In genomic region chr10:7562026-7562425, GRCh38 we compare ENCODE assay signal across 30 cellular contexts.
DNase-seq lines count a peak whose midpoint lies in the region; ATAC-seq and TF ChIP-seq lines count a peak whose summit lies in the region.
"Had no signal": no experiment of that assay in that cellular context is flagged by ENCODE, and none has a peak within 500 bp of the region (broad histone marks: within the 10 kb centered on the region; RNA-seq: fewer than 3 reads in every experiment).

No MANE protein-coding gene starts in this region.

- H3K27me3 Mint-ChIP-seq in GM23338 (ENCODE audit: insufficient read depth, low read depth, poor library complexity) (peaks cover 13% of the 10 kb centered on the region), natural killer cell (ENCODE audit: low read depth in 2 of 2) (peaks cover 3 to 9% of the 10 kb centered on the region in 2 donors), progenitor cell of endocrine pancreas (peaks cover 20% of the 10 kb centered on the region)
- H3K27me3 Mint-ChIP-seq: activated naive CD8-positive, alpha-beta T cell treated with anti-CD3 and anti-CD28 coated beads, Interleukin-2, amount 50 U/mL, for 24 hours had no signal

- 76 to 77% methylated on average over 5 of the region's 5 CpGs for WGBS in esophagus, 2 donors
- WGBS in stomach, 5 donors: 62 to 77% (median 74%) methylated on average over 5 of the region's 5 CpGs
- WGBS in spleen, 5 donors: 70 to 83% (median 78%) methylated on average over 5 of the region's 5 CpGs

- no peaks in the 10 kb centered on the region for H3K9me2 ChIP-seq in GM23338 (ENCODE audit: insufficient read depth)

- H3K4me2 ChIP-seq in GM23338: no peak overlapping the region
- H3K4me2 ChIP-seq: BLaER1 had no signal

- H3K36me3 Mint-ChIP-seq in GM23338 (ENCODE audit: low read depth) (no peaks in the 10 kb centered on the region), natural killer cell (no peaks in the 10 kb centered on the region), progenitor cell of endocrine pancreas (ENCODE audit: insufficient read depth) (no peaks in the 10 kb centered on the region)
- H3K36me3 Mint-ChIP-seq: naive B cell, type B pancreatic cell, WTC11 had no signal

- H3K9me3 Mint-ChIP-seq in GM23338: no peaks in the 10 kb centered on the region
- no peaks in the 10 kb centered on the region for H3K9me3 Mint-ChIP-seq in natural killer cell
- H3K9me3 Mint-ChIP-seq in progenitor cell of endocrine pancreas (ENCODE audit: low read depth): no peaks in the 10 kb centered on the region
- H3K9me3 Mint-ChIP-seq: activated naive CD8-positive, alpha-beta T cell treated with anti-CD3 and anti-CD28 coated beads, Interleukin-2, amount 50 U/mL, for 24 hours; activated T-cell treated with anti-CD3 and anti-CD28 coated beads, Interleukin-2, amount 50 U/mL, for 4 hours; H9; naive B cell; type B pancreatic cell; WTC11 had no signal

- peaks cover 21% of the 10 kb centered on the region for H3K4me1 Mint-ChIP-seq in GM23338
- H3K4me1 Mint-ChIP-seq in natural killer cell: no peaks in the 10 kb centered on the region
- peaks cover 5% of the 10 kb centered on the region for H3K4me1 Mint-ChIP-seq in progenitor cell of endocrine pancreas (ENCODE audit: low read depth)
- H3K4me1 Mint-ChIP-seq: activated naive CD8-positive, alpha-beta T cell treated with anti-CD3 and anti-CD28 coated beads, Interleukin-2, amount 50 U/mL, for 24 hours had no signal

- DNase-seq in GM23338 (ENCODE audit: low spot score) (no peak), mucosa of descending colon (no peak), stomach (no peak), natural killer cell (no peak), spleen (no peak), progenitor cell of endocrine pancreas (ENCODE audit: low spot score, unreplicated experiment) (no peak), NCI-H1092 (lab: John Stamatoyannopoulos, UW) (no peak)
- DNase-seq: activated CD4-positive, alpha-beta T cell treated with anti-CD3 and anti-CD28 coated beads, Interleukin-2, amount 50 U/mL, for 1 hour; activated gamma-delta T cell treated with Interleukin-2 at 50 U/mL for 16 hours; activated naive CD8-positive, alpha-beta T cell treated with anti-CD3 and anti-CD28 coated beads, Interleukin-2, amount 50 U/mL, for 24 hours; activated T-cell treated with anti-CD3 and anti-CD28 coated beads, Interleukin-2, amount 50 U/mL, for 4 hours; brain microvascular endothelial cell; COR-L47; DMS79 treated with DMSO at 0.1 percent for 48 hours; effector CD4-positive, alpha-beta T cell; foreskin keratinocyte; mesendoderm; naive B cell; NCI-H2227 treated with DMSO at 0.1 percent for 48 hours; NCI-H526 treated with DMSO at 0.1 percent for 48 hours; SJCRH30; stimulated activated CD4-positive, alpha-beta T cell treated with anti-CD3 and anti-CD28 coated beads, Interleukin-15, amount 100 ng/mL, for 24 hours; stimulated activated naive CD4-positive, alpha-beta T cell; T1000 had no signal

- H3K27ac Mint-ChIP-seq in GM23338 (no peak overlapping the region), natural killer cell (no peak overlapping the region), progenitor cell of endocrine pancreas (no peak overlapping the region)
- H3K27ac Mint-ChIP-seq: activated naive CD8-positive, alpha-beta T cell treated with anti-CD3 and anti-CD28 coated beads, Interleukin-2, amount 50 U/mL, for 24 hours; type B pancreatic cell; WTC11 had no signal

- H4K20me1 ChIP-seq in GM23338 (replicated peaks; ENCODE audit: insufficient read depth): no peaks in the 10 kb centered on the region
- H4K20me1 ChIP-seq: BLaER1 had no signal

- H3K36me3 ChIP-seq in GM23338 (ENCODE audit: insufficient read depth): no peaks in the 10 kb centered on the region
- H3K36me3 ChIP-seq in esophagus (ENCODE audit: control insufficient read depth in 2 of 2, insufficient read depth in 2 of 2, low read length in 1 of 2): no peaks in the 10 kb centered on the region
- no peaks in the 10 kb centered on the region for H3K36me3 ChIP-seq in mucosa of descending colon (ENCODE audit: low read depth)
- H3K36me3 ChIP-seq in stomach: no peaks in the 10 kb centered on the region
- H3K36me3 ChIP-seq in spleen: no peaks in the 10 kb centered on the region
- H3K36me3 ChIP-seq: BLaER1, brain microvascular endothelial cell, SJCRH30 had no signal

- TF ChIP-seq POLR2A in stomach (IDR thresholded peaks at IDR 0.05): no peak
- TF ChIP-seq POLR2A in spleen (IDR thresholded peaks at IDR 0.05): no peak

- H3K27ac ChIP-seq in GM23338 (ENCODE audit: low read depth) (no peak overlapping the region), esophagus (ENCODE audit: low read depth in 2 of 2, low read length in 1 of 2) (peak overlapping the region; percentile 8 to 34), stomach (peak overlapping the region in 3 of 5 donors; percentile 27 to 73 (median 66)), spleen (no peak overlapping the region)
- H3K27ac ChIP-seq: BLaER1, brain microvascular endothelial cell, foreskin keratinocyte, SJCRH30 had no signal

- H3K27me3 ChIP-seq in GM23338 (ENCODE audit: insufficient read depth) (no peaks in the 10 kb centered on the region), esophagus (ENCODE audit: control insufficient read depth in 1 of 2, insufficient read depth in 2 of 2, low read length in 2 of 2) (no peaks in the 10 kb centered on the region), stomach (no peaks in the 10 kb centered on the region), spleen (replicated peaks in 1 of 7) (peaks cover 0 to 3% (median 0%) of the 10 kb centered on the region in 7 donors)
- H3K27me3 ChIP-seq: BLaER1, SJCRH30 had no signal

- H3K4me1 ChIP-seq in GM23338 (ENCODE audit: insufficient read depth): no peaks in the 10 kb centered on the region; the same call in 1 of the 2 replicates
- peaks cover 3% of the 10 kb centered on the region in 2 donors for H3K4me1 ChIP-seq in esophagus (ENCODE audit: control insufficient read depth in 2 of 2, insufficient read depth in 2 of 2, low read length in 1 of 2)
- peaks cover 6% of the 10 kb centered on the region for H3K4me1 ChIP-seq in mucosa of descending colon (ENCODE audit: low read depth)
- peaks cover 20 to 41% (median 32%) of the 10 kb centered on the region in 4 donors for H3K4me1 ChIP-seq in stomach
- peaks cover 5 to 39% (median 24%) of the 10 kb centered on the region in 6 donors for H3K4me1 ChIP-seq in spleen
- H3K4me1 ChIP-seq: BLaER1, foreskin keratinocyte, SJCRH30 had no signal

- H3K4me3 Mint-ChIP-seq in GM23338 (no peak overlapping the region), natural killer cell (no peak overlapping the region), progenitor cell of endocrine pancreas (ENCODE audit: low read depth) (no peak overlapping the region)
- H3K4me3 Mint-ChIP-seq: activated naive CD8-positive, alpha-beta T cell treated with anti-CD3 and anti-CD28 coated beads, Interleukin-2, amount 50 U/mL, for 24 hours; activated T-cell treated with anti-CD3 and anti-CD28 coated beads, Interleukin-2, amount 50 U/mL, for 4 hours; H9; naive B cell; WTC11 had no signal

- H3K9me3 ChIP-seq in esophagus (ENCODE audit: control insufficient read depth in 2 of 2, insufficient read depth in 1 of 2, low read depth in 1 of 2, low read length in 1 of 2) (no peaks in the 10 kb centered on the region), mucosa of descending colon (no peaks in the 10 kb centered on the region), stomach (no peaks in the 10 kb centered on the region), spleen (no peaks in the 10 kb centered on the region)
- H3K9me3 ChIP-seq: BLaER1, SJCRH30 had no signal

- intact Hi-C loops in mucosa of descending colon (cut with DNase I, micrococcal nuclease) (no loop called here), stomach (cut with DNase I; ENCODE audit: low total_unique reads) (no loop called here), natural killer cell (cut with micrococcal nuclease) (no loop called here), spleen (cut with DNase I; ENCODE audit: low total_unique reads) (no loop called here)

- ATAC-seq in GM23338: no peak
- peak; percentile 11 for ATAC-seq in mucosa of descending colon
- ATAC-seq in natural killer cell: no peak
- ATAC-seq: activated naive CD8-positive, alpha-beta T cell treated with anti-CD3 and anti-CD28 coated beads, Interleukin-2, amount 50 U/mL, for 24 hours; activated T-cell treated with anti-CD3 and anti-CD28 coated beads, Interleukin-2, amount 50 U/mL, for 4 hours; foreskin keratinocyte; Panc1 had no signal

- H3K4me3 ChIP-seq in GM23338: no peak overlapping the region
- H3K4me3 ChIP-seq in esophagus (ENCODE audit: low read depth in 1 of 2, low read length in 2 of 2): no peak overlapping the region
- H3K4me3 ChIP-seq in mucosa of descending colon: no peak overlapping the region
- H3K4me3 ChIP-seq in stomach: no peak overlapping the region
- H3K4me3 ChIP-seq in spleen: no peak overlapping the region
- H3K4me3 ChIP-seq: BLaER1, SJCRH30 had no signal

- no peaks in the 10 kb centered on the region for H3K79me2 ChIP-seq in GM23338 (replicated peaks; ENCODE audit: insufficient read depth)

- H3F3A ChIP-seq in GM23338 (replicated peaks; ENCODE audit: low read depth): no peaks in the 10 kb centered on the region

- no peak for TF ChIP-seq CTCF in GM23338 (conservative IDR thresholded peaks at IDR 0.05; ENCODE audit: low read depth in 2 of 2)
- no peak for TF ChIP-seq CTCF in mucosa of descending colon (IDR thresholded peaks at IDR 0.05)
- no peak for TF ChIP-seq CTCF in stomach (IDR thresholded peaks at IDR 0.05)
- no peak for TF ChIP-seq CTCF in natural killer cell (IDR thresholded peaks at IDR 0.05)
- no peak for TF ChIP-seq CTCF in spleen (IDR thresholded peaks at IDR 0.05 in 8 of 11, conservative IDR thresholded peaks at IDR 0.05 in 3 of 11)
- no peak for TF ChIP-seq CTCF in progenitor cell of endocrine pancreas (IDR thresholded peaks at IDR 0.05; ENCODE audit: unreplicated experiment)

- TF ChIP-seq EP300 in stomach (IDR thresholded peaks at IDR 0.05): no peak

- peak overlapping the region; percentile 44; the same call in 1 of the 2 replicates for H2AFZ ChIP-seq in GM23338

TF ChIP-seq in GM23338, 12 proteins besides CTCF, POLR2A, EP300 and RAD21 (continues in another document):
- no peak for TF ChIP-seq EZH2phosphoT487 (IDR thresholded peaks at IDR 0.05; ENCODE audit: unreplicated experiment)
- TF ChIP-seq POLR2AphosphoS5 (IDR thresholded peaks at IDR 0.05; ENCODE audit: low read depth): no peak
- TF ChIP-seq EZH2 (IDR thresholded peaks at IDR 0.05; ENCODE audit: low read depth, unreplicated experiment): no peak
- TF ChIP-seq CREB1 (CRISPR knock-in tag; IDR thresholded peaks at IDR 0.05; ENCODE audit: low read depth): no peak
- no peak for TF ChIP-seq JUNB (IDR thresholded peaks at IDR 0.05; ENCODE audit: unreplicated experiment)
- TF ChIP-seq ZNF331 (CRISPR knock-in tag; IDR thresholded peaks at IDR 0.05; ENCODE audit: low read depth): no peak
- TF ChIP-seq STAT1 (IDR thresholded peaks at IDR 0.05; ENCODE audit: unreplicated experiment): no peak

Comparison
In these comparisons a context has a peak if more than half of its experiments do, and no peak if none do; other contexts are left out.
1. H3K27ac ChIP-seq: peak in esophagus (2 of 2) and stomach (3 of 5); none in GM23338 (single experiment) and spleen (0 of 8).